26 cellular contexts compared by ENCODE assay signal in the genomic region with DNA sequence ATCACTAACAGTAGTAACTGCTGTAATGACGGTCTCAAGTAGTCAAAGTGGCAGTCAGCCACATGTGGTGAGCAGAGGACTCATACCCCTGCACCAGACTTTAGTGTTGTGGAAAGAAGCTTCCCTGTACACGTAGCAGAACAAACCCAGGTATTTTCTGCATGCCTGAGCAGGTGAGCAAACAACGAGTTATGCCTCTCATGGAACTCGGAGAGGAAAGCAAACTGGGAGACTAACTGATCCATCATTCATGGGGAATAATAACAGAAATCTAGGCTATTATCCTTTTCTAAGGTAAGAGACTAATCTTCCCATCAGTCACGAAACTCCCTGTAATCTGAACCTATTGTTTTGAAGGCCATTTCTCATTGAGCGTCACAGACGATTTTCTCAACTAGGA.
A peak's percentile ranks its signal among the peaks of the same experiment; 100 is the strongest.
DNase-seq lines count a peak whose midpoint lies in the region; ATAC-seq, FAIRE-seq and TF ChIP-seq lines count a peak whose summit lies in the region.
"Had no signal": no experiment of that assay in that cellular context is flagged by ENCODE, and none has a peak within 500 bp of the region (broad histone marks: within the 10 kb centered on the region; RNA-seq: fewer than 3 reads in every experiment).

No MANE protein-coding gene starts in this region.

- no peak for FAIRE-seq in bronchial epithelial cell (lab: Jason Lieb, UNC)
- FAIRE-seq: GM12892 had no signal

- H3K27ac ChIP-seq in lower lobe of right lung, result no peak overlapping the region
- H3K27ac ChIP-seq: brain microvascular endothelial cell, left ventricle myocardium inferior, thoracic aorta, uterus, VCaP had no signal

- no peaks in the 10 kb centered on the region for H3K27me3 ChIP-seq in bronchial epithelial cell (ENCODE audit: control insufficient read depth, insufficient read depth, low read length)
- H3K27me3 ChIP-seq in lower lobe of right lung (ENCODE audit: low read depth), result no peaks in the 10 kb centered on the region
- H3K27me3 ChIP-seq: brain microvascular endothelial cell, uterus had no signal

- DNase-seq in COR-L47 (lab: John Stamatoyannopoulos, UW) (peak; percentile 64), NCI-H1092 treated with DMSO at 0.1 percent for 48 hours (lab: John Stamatoyannopoulos, UW) (peak; percentile 10), NCI-H510A (lab: John Stamatoyannopoulos, UW) (peak; percentile 31), bronchial epithelial cell (ENCODE audit: low read depth) (peak; percentile 40), NAMALWA (ENCODE audit: low spot score) (no peak), GM19238 (ENCODE audit: insufficient read length, low spot score) (no peak), NCI-H1048 (lab: John Stamatoyannopoulos, UW) (no peak), lower lobe of right lung (no peak)
- DNase-seq: ACHN; activated CD4-positive, alpha-beta T cell treated with anti-CD3 and anti-CD28 coated beads for 48 hours; activated T-cell treated with anti-CD3 and anti-CD28 coated beads, Interleukin-2, amount 50 U/mL, for 24 hours; brain microvascular endothelial cell; effector CD8-positive, alpha-beta T cell; EL; left ventricle myocardium inferior; NCI-H2029; NCI-H526 treated with DMSO at 0.1 percent for 48 hours; stimulated activated naive CD8-positive, alpha-beta T cell treated with anti-CD3 and anti-CD28 coated beads, Interleukin-15, Interleukin-2, amounts not matched to agents 100 U/mL and 50 U/mL, for 24 hours; uterus had no signal

- intact Hi-C loops in lower lobe of right lung (cut with DNase I), result no loop called here

- H3K4me3 ChIP-seq in bronchial epithelial cell (ENCODE audit: low read depth, low read length), result no peak overlapping the region
- no peak overlapping the region for H3K4me3 ChIP-seq in lower lobe of right lung
- H3K4me3 ChIP-seq: left ventricle myocardium inferior, thoracic aorta, uterus had no signal

- no peak for ATAC-seq in lower lobe of right lung
- ATAC-seq: esophagus mucosa; HCT116; natural killer cell treated with Interleukin-12 subunit alpha and Interleukin-12 subunit beta and Interleukin-15 and Interleukin-18, amount 100 ng/mL, for 72 hours; sciatic nerve; stimulated activated naive CD8-positive, alpha-beta T cell treated with anti-CD3 and anti-CD28 coated beads, Interleukin-15, Interleukin-2, amounts not matched to agents 100 U/mL and 50 U/mL, for 24 hours had no signal

- H3K36me3 ChIP-seq in bronchial epithelial cell (ENCODE audit: control insufficient read depth, insufficient read depth, low read length), result no peaks in the 10 kb centered on the region
- no peaks in the 10 kb centered on the region for H3K36me3 ChIP-seq in lower lobe of right lung
- H3K36me3 ChIP-seq: brain microvascular endothelial cell, left ventricle myocardium inferior, thoracic aorta, uterus had no signal

- TF ChIP-seq CTCF in bronchial epithelial cell (IDR thresholded peaks at IDR 0.05; ENCODE audit: insufficient read depth, low read length, severe bottlenecking), result no peak
- TF ChIP-seq CTCF in lower lobe of right lung (IDR thresholded peaks at IDR 0.05), result no peak

- H3K4me1 ChIP-seq in lower lobe of right lung, result no peaks in the 10 kb centered on the region
- H3K4me1 ChIP-seq: left ventricle myocardium inferior, uterus had no signal

- H3K9me3 ChIP-seq in lower lobe of right lung, result no peaks in the 10 kb centered on the region
- H3K9me3 ChIP-seq: thoracic aorta, uterus had no signal

Comparison
In these comparisons a context has a peak if more than half of its experiments do, and no peak if none do; other contexts are left out.
1. DNase-seq: peak in COR-L47 (single experiment), NCI-H1092 treated with DMSO at 0.1 percent for 48 hours (single experiment), NCI-H510A (single experiment) and bronchial epithelial cell (single experiment); none in NAMALWA (single experiment), GM19238 (single experiment), NCI-H1048 (single experiment) and lower lobe of right lung (single experiment).